17 cellular contexts compared by ENCODE assay signal in the genomic region with DNA sequence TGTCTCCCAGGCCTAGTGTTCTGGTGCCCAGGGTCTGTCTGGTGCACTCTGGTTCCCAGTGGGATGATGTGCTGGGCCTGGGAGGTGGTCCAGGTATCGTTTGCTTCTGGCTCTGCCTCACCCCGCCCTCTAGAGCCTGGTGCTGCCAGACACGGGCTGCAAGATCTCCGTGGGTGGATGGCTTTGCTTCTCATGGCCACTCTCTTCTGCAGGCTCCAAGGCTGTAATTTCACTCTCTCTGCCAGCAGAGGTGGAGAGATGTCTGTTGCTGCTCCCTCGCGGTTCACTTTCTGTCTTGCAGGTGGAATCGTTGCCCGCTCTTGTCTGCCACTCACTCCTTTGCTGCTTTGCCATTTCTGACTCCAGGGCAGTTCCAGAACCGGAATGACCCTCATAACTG. TPM values are rescaled to one million over a fixed set of nuclear protein-coding genes. Genes with fewer than 3 reads are reported as not detected.
A peak's percentile ranks its signal among the peaks of the same experiment; 100 is the strongest.
DNase-seq lines count a peak whose midpoint lies in the region; ATAC-seq and TF ChIP-seq lines count a peak whose summit lies in the region.
"Had no signal": no experiment of that assay in that cellular context is flagged by ENCODE, and none has a peak within 500 bp of the region (broad histone marks: within the 10 kb centered on the region; RNA-seq: fewer than 3 reads in every experiment).

No MANE protein-coding gene starts in this region.

- ATAC-seq in heart left ventricle: no peak
- peak; percentile 12 for ATAC-seq in left colon

- H3K4me3 ChIP-seq in heart left ventricle (no peak overlapping the region), Caco-2 (ENCODE audit: low read depth, low read length) (no peak overlapping the region)
- H3K4me3 ChIP-seq: BLaER1 treated with 17β-estradiol and CSF1 and Interleukin-3, amounts not matched to agents 10 nM and 100 nM had no signal

- no peak for TF ChIP-seq POLR2A in heart left ventricle (IDR thresholded peaks at IDR 0.05)

- peaks cover 0 to 60% (median 37%) of the 10 kb centered on the region in 9 donors for H3K36me3 ChIP-seq in heart left ventricle
- H3K36me3 ChIP-seq in Caco-2 (ENCODE audit: control insufficient read depth, insufficient read depth, low read length): peaks cover 14% of the 10 kb centered on the region

- no peak for TF ChIP-seq CTCF in heart left ventricle (IDR thresholded peaks at IDR 0.05)
- no peak for TF ChIP-seq CTCF in Caco-2 (IDR thresholded peaks at IDR 0.05; ENCODE audit: insufficient read depth in 1 of 2, low read depth in 1 of 2, low read length in 1 of 2, severe bottlenecking in 1 of 2, unreplicated experiment in 1 of 2)

- intact Hi-C loops in cardiac septum (cut with DNase I) (no loop called here), heart left ventricle (cut with DNase I) (no loop called here), left colon (cut with DNase I, micrococcal nuclease) (no loop called here), Caco-2 (cut with micrococcal nuclease; ENCODE audit: unreplicated experiment) (no loop called here)
- intact Hi-C loops in activated T-helper 2 cell treated with anti-CD3 and anti-CD28 coated beads, Interferon-gamma antibody, Interleukin-2, Interleukin-4, amounts not matched to agents 10 μg/mL and 5 μg/mL and 100 μg/mL, durations not matched to agents 14 hours and 24 hours and 36 hours (cut with micrococcal nuclease): no loop called here

- CTCF ChIA-PET in Caco-2 (lab: Charles Lee): interaction anchor here (1.3 kb wide), 1 partner anchor 13 kb away, joined by 3 read pairs; the partner anchor contains the start of gene NADSYN1

- H3K36me3 Mint-ChIP-seq in activated T-helper 2 cell treated with anti-CD3 and anti-CD28 coated beads, Interferon-gamma antibody, Interleukin-2, Interleukin-4, amounts not matched to agents 10 μg/mL and 5 μg/mL and 100 μg/mL, durations not matched to agents 14 hours and 24 hours and 36 hours (ENCODE audit: low read depth): peaks cover 68% of the 10 kb centered on the region
- peaks cover 73% of the 10 kb centered on the region for H3K36me3 Mint-ChIP-seq in Caco-2 (ENCODE audit: insufficient read depth, unreplicated experiment)

- H3K27ac ChIP-seq in heart left ventricle: no peak overlapping the region

- H3K4me1 ChIP-seq in heart left ventricle (no peaks in the 10 kb centered on the region), Caco-2 (peaks cover 24% of the 10 kb centered on the region)

- POLR2A ChIA-PET in Caco-2 (lab: Charles Lee): no interaction called here

- peak; percentile 35 for DNase-seq in cardiac septum (ENCODE audit: low spot score)
- DNase-seq in heart left ventricle: no peak
- DNase-seq in activated T-helper 2 cell treated with anti-CD3 and anti-CD28 coated beads, Interferon-gamma antibody, Interleukin-2, Interleukin-4, amounts not matched to agents 10 μg/mL and 5 μg/mL and 100 μg/mL, durations not matched to agents 14 hours and 24 hours and 36 hours (ENCODE audit: low spot score): no peak
- DNase-seq in left colon: no peak
- DNase-seq in superior temporal gyrus (ENCODE audit: extremely low spot score): peak; percentile 20
- no peak for DNase-seq in Caco-2
- no peak for DNase-seq in NCI-H1105 (lab: John Stamatoyannopoulos, UW)
- DNase-seq: GOT3, KG1, NCI-H187, NCI-H2107, NCI-H510A treated with DMSO at 0.1 percent for 48 hours, NCI-H774, OCI-M1, SIG-M5 had no signal

- peak overlapping the region; percentile 19 for H3K27ac Mint-ChIP-seq in activated T-helper 2 cell treated with anti-CD3 and anti-CD28 coated beads, Interferon-gamma antibody, Interleukin-2, Interleukin-4, amounts not matched to agents 10 μg/mL and 5 μg/mL and 100 μg/mL, durations not matched to agents 14 hours and 24 hours and 36 hours
- H3K27ac Mint-ChIP-seq in Caco-2 (ENCODE audit: unreplicated experiment): no peak overlapping the region

- H3K27me3 Mint-ChIP-seq in activated T-helper 2 cell treated with anti-CD3 and anti-CD28 coated beads, Interferon-gamma antibody, Interleukin-2, Interleukin-4, amounts not matched to agents 10 μg/mL and 5 μg/mL and 100 μg/mL, durations not matched to agents 14 hours and 24 hours and 36 hours (ENCODE audit: low read depth): no peaks in the 10 kb centered on the region
- no peaks in the 10 kb centered on the region for H3K27me3 Mint-ChIP-seq in Caco-2 (ENCODE audit: insufficient read depth, unreplicated experiment)
- H3K27me3 Mint-ChIP-seq: CD8-positive, alpha-beta memory T cell had no signal

- WGBS in heart left ventricle, 4 donors: 87 to 93% (median 88%) methylated on average over 9 of the region's 9 CpGs

- H3K9me3 ChIP-seq in heart left ventricle (no peaks in the 10 kb centered on the region), Caco-2 (peaks cover 20% of the 10 kb centered on the region)

- H3K4me3 Mint-ChIP-seq in activated T-helper 2 cell treated with anti-CD3 and anti-CD28 coated beads, Interferon-gamma antibody, Interleukin-2, Interleukin-4, amounts not matched to agents 10 μg/mL and 5 μg/mL and 100 μg/mL, durations not matched to agents 14 hours and 24 hours and 36 hours (ENCODE audit: low read depth): no peak overlapping the region
- H3K4me3 Mint-ChIP-seq in Caco-2 (ENCODE audit: unreplicated experiment): no peak overlapping the region
- H3K4me3 Mint-ChIP-seq: CD8-positive, alpha-beta memory T cell had no signal

- no TSS peak for BruUV-seq in Caco-2 (replicated peaks; lab: Mats Ljungman, UMichigan)

- peaks cover 3% of the 10 kb centered on the region for H3K4me1 Mint-ChIP-seq in activated T-helper 2 cell treated with anti-CD3 and anti-CD28 coated beads, Interferon-gamma antibody, Interleukin-2, Interleukin-4, amounts not matched to agents 10 μg/mL and 5 μg/mL and 100 μg/mL, durations not matched to agents 14 hours and 24 hours and 36 hours (ENCODE audit: low read depth)
- H3K4me1 Mint-ChIP-seq in Caco-2 (ENCODE audit: low read depth, unreplicated experiment): peaks cover 26% of the 10 kb centered on the region

- H3K9me3 Mint-ChIP-seq in activated T-helper 2 cell treated with anti-CD3 and anti-CD28 coated beads, Interferon-gamma antibody, Interleukin-2, Interleukin-4, amounts not matched to agents 10 μg/mL and 5 μg/mL and 100 μg/mL, durations not matched to agents 14 hours and 24 hours and 36 hours: no peaks in the 10 kb centered on the region
- peaks cover 26% of the 10 kb centered on the region for H3K9me3 Mint-ChIP-seq in Caco-2 (ENCODE audit: unreplicated experiment)
- H3K9me3 Mint-ChIP-seq: CD8-positive, alpha-beta memory T cell had no signal

- no peaks in the 10 kb centered on the region for H3K27me3 ChIP-seq in heart left ventricle
- H3K27me3 ChIP-seq in Caco-2 (replicated peaks; ENCODE audit: control insufficient read depth, insufficient read depth, low read length): no peaks in the 10 kb centered on the region
- H3K27me3 ChIP-seq: BLaER1 treated with 17β-estradiol and CSF1 and Interleukin-3, amounts not matched to agents 10 nM and 100 nM had no signal

RNA-seq across cellular contexts. Expression of gene NADSYN1, which starts 13.4 kb away (rescaled TPM):
- total RNA-seq in cardiac septum: 22.0 TPM
- 10 to 100 TPM; 11.4 to 41.9 (median 18.0) TPM for total RNA-seq in heart left ventricle
- 10 to 100 TPM; 19.4 to 23.4 TPM for polyA plus RNA-seq in heart left ventricle
- 114 and 117 TPM in 2 replicates for total RNA-seq in activated T-helper 2 cell treated with anti-CD3 and anti-CD28 coated beads, Interferon-gamma antibody, Interleukin-2, Interleukin-4, amounts not matched to agents 10 μg/mL and 5 μg/mL and 100 μg/mL, durations not matched to agents 14 hours and 24 hours and 36 hours
- 100 to 1,000 TPM; 140 to 165 TPM for total RNA-seq in left colon
- total RNA-seq in Caco-2 (2022): 91.3 and 101 TPM in 2 replicates

RNA-seq across cellular contexts. Expression of gene DHCR7, which starts 18.2 kb away (rescaled TPM):
- total RNA-seq in cardiac septum (31.2 TPM), heart left ventricle (10 to 100 TPM; 19.8 to 44.5 (median 30.8) TPM), left colon (100 to 1,000 TPM in 1 of 2 donors, 10 to 100 TPM in 1; 56.5 to 126 TPM), Caco-2 (2022) (344 and 371 TPM in 2 replicates)
- 10 to 100 TPM; 12.6 to 22.2 TPM for polyA plus RNA-seq in heart left ventricle
- total RNA-seq in activated T-helper 2 cell treated with anti-CD3 and anti-CD28 coated beads, Interferon-gamma antibody, Interleukin-2, Interleukin-4, amounts not matched to agents 10 μg/mL and 5 μg/mL and 100 μg/mL, durations not matched to agents 14 hours and 24 hours and 36 hours: 129 and 136 TPM in 2 replicates

Comparison
In these comparisons a context has a peak if more than half of its experiments do, and no peak if none do; other contexts are left out.
1. DNase-seq: peak in cardiac septum (single experiment) and superior temporal gyrus (single experiment); none in heart left ventricle (0 of 5), activated T-helper 2 cell treated with anti-CD3 and anti-CD28 coated beads, Interferon-gamma antibody, Interleukin-2, Interleukin-4, amounts not matched to agents 10 μg/mL and 5 μg/mL and 100 μg/mL, durations not matched to agents 14 hours and 24 hours and 36 hours (single experiment), left colon (0 of 2), Caco-2 (0 of 2) and NCI-H1105 (single experiment).